Comparison of ENCODE assay signal across 23 cellular contexts in the genomic region with DNA sequence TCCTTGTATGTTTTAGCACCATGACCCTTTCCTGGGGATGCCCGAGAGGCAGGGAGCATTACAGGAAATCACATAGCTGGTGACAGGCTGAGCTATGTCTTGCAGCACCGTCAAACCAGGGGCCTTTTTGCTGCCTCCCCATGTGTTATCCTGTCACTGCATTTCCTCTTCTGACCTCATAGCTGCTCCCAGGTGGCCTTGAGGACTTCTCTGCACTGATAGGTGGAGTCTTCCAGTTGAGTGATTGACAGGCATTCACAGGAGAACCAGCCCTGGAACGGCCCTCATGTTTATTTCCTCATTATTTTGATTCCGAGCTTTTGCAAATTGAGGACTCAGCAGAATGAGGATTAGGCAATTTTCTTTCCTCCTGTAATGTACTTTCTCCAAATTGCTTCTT.
DNase-seq lines count a peak whose midpoint lies in the region; ATAC-seq and TF ChIP-seq lines count a peak whose summit lies in the region.
"Had no signal": no experiment of that assay in that cellular context is flagged by ENCODE, and none has a peak within 500 bp of the region (broad histone marks: within the 10 kb centered on the region; RNA-seq: fewer than 3 reads in every experiment).

No MANE protein-coding gene starts in this region.

- H3K9ac ChIP-seq in MM.1S (ENCODE audit: low read length) (no peak overlapping the region), endodermal cell (ENCODE audit: extremely low read depth, low read length, poor library complexity, severe bottlenecking) (no peak overlapping the region), neural cell (ENCODE audit: low read length) (peak overlapping the region; percentile 1)
- H3K9ac ChIP-seq: SK-N-SH had no signal

- no peak overlapping the region for H3K27ac Mint-ChIP-seq in endodermal cell
- H3K27ac Mint-ChIP-seq: activated B cell treated with CpG ODN at 0.5 μM for 24 hours; activated naive CD8-positive, alpha-beta T cell treated with anti-CD3 and anti-CD28 coated beads, Interleukin-2, amount 10 ng/mL, durations not matched to agents 7 days and 5 days; memory B cell; naive B cell had no signal

- no peak for TF ChIP-seq POLR2A in uterus (IDR thresholded peaks at IDR 0.05)

- WGBS in endodermal cell (ENCODE audit: insufficient coverage in 1 of 2, insufficient read length in 1 of 2), 2 experiments: 60 to 62% methylated on average over 4 of the region's 4 CpGs

- H3K79me2 ChIP-seq in MM.1S (ENCODE audit: low read length) (no peaks in the 10 kb centered on the region), neural cell (replicated peaks; ENCODE audit: insufficient read depth, low read length) (no peaks in the 10 kb centered on the region)

- no peaks in the 10 kb centered on the region for H3K36me3 ChIP-seq in MM.1S (replicated peaks; ENCODE audit: insufficient read depth, low read length)
- H3K36me3 ChIP-seq in endodermal cell (ENCODE audit: control insufficient read depth, insufficient read depth, low read length): no peaks in the 10 kb centered on the region
- H3K36me3 ChIP-seq in neural cell (ENCODE audit: insufficient read depth, low read length): no peaks in the 10 kb centered on the region
- no peaks in the 10 kb centered on the region for H3K36me3 ChIP-seq in uterus
- H3K36me3 ChIP-seq: gastrocnemius medialis had no signal

- peak overlapping the region; percentile 39; the same call in 1 of the 2 replicates for H2AFZ ChIP-seq in MM.1S (ENCODE audit: low read length)
- H2AFZ ChIP-seq in neural cell (ENCODE audit: low read depth, low read length): peak overlapping the region; percentile 19

- H3K27me3 ChIP-seq in MM.1S (replicated peaks; ENCODE audit: insufficient read depth, low read length): no peaks in the 10 kb centered on the region
- H3K27me3 ChIP-seq in endodermal cell (ENCODE audit: control insufficient read depth, insufficient read depth, low read length, poor library complexity, severe bottlenecking): no peaks in the 10 kb centered on the region
- H3K27me3 ChIP-seq in neural cell (ENCODE audit: insufficient read depth, low read depth, low read length): no peaks in the 10 kb centered on the region
- no peaks in the 10 kb centered on the region for H3K27me3 ChIP-seq in uterus
- H3K27me3 ChIP-seq in foreskin keratinocyte: no peaks in the 10 kb centered on the region
- H3K27me3 ChIP-seq: gastrocnemius medialis had no signal

- no peak for ATAC-seq in foreskin keratinocyte
- ATAC-seq: gastrocnemius medialis had no signal

- in situ Hi-C loops in Caki2 (cut with HindIII; ENCODE audit: low pct_unique_long_range_greater_than_20kb, low sequenced_read_pairs): no loop called here

- intact Hi-C loops in uterus (cut with DNase I; ENCODE audit: low total_unique reads): no loop called here

- no peak overlapping the region for H3K4me3 ChIP-seq in MM.1S (ENCODE audit: low read length)
- no peak overlapping the region for H3K4me3 ChIP-seq in endodermal cell (ENCODE audit: low read length)
- H3K4me3 ChIP-seq in neural cell (ENCODE audit: low read length): no peak overlapping the region
- no peak overlapping the region for H3K4me3 ChIP-seq in uterus
- H3K4me3 ChIP-seq: gastrocnemius medialis had no signal

- no peak for TF ChIP-seq EP300 in neural cell (conservative IDR thresholded peaks at IDR 0.05; ENCODE audit: poor library complexity, severe bottlenecking)

- H3F3A ChIP-seq in MM.1S (ENCODE audit: insufficient read depth, low read length): no peaks in the 10 kb centered on the region
- no peaks in the 10 kb centered on the region for H3F3A ChIP-seq in neural cell (ENCODE audit: insufficient read depth, low read length, poor library complexity, severe bottlenecking)

- no peak overlapping the region for H3K27ac ChIP-seq in MM.1S (ENCODE audit: low read length)
- no peak overlapping the region for H3K27ac ChIP-seq in endodermal cell (ENCODE audit: low read depth, low read length)
- H3K27ac ChIP-seq in neural cell (ENCODE audit: low read length): peak overlapping the region; percentile 42
- no peak overlapping the region for H3K27ac ChIP-seq in uterus
- no peak overlapping the region for H3K27ac ChIP-seq in foreskin keratinocyte
- H3K27ac ChIP-seq: gastrocnemius medialis, RWPE1 had no signal

- peaks cover 7% of the 10 kb centered on the region for H3K4me1 Mint-ChIP-seq in endodermal cell
- H3K4me1 Mint-ChIP-seq: activated B cell treated with CpG ODN at 0.5 μM for 24 hours; activated naive CD8-positive, alpha-beta T cell treated with anti-CD3 and anti-CD28 coated beads, Interleukin-2, amount 10 ng/mL, durations not matched to agents 7 days and 5 days; naive B cell had no signal

- H3K4me1 ChIP-seq in MM.1S (ENCODE audit: low read length) (no peaks in the 10 kb centered on the region), endodermal cell (ENCODE audit: control insufficient read depth, insufficient read depth, low read length) (no peaks in the 10 kb centered on the region), uterus (no peaks in the 10 kb centered on the region), foreskin keratinocyte (no peaks in the 10 kb centered on the region)
- H3K4me1 ChIP-seq: gastrocnemius medialis had no signal

- H4K20me1 ChIP-seq in MM.1S (ENCODE audit: insufficient read depth, low read length) (no peaks in the 10 kb centered on the region), neural cell (ENCODE audit: insufficient read depth) (no peaks in the 10 kb centered on the region)

- no peaks in the 10 kb centered on the region for H3K9me3 ChIP-seq in MM.1S (replicated peaks; ENCODE audit: insufficient read depth, low read length)
- H3K9me3 ChIP-seq in endodermal cell (ENCODE audit: control insufficient read depth, low read length): no peaks in the 10 kb centered on the region
- no peaks in the 10 kb centered on the region for H3K9me3 ChIP-seq in neural cell (ENCODE audit: low read length)
- H3K9me3 ChIP-seq in uterus: no peaks in the 10 kb centered on the region
- H3K9me3 ChIP-seq: gastrocnemius medialis, SK-N-SH had no signal

- DNase-seq in Caki2 (ENCODE audit: low read depth) (peak; percentile 32), MM.1S (peak; percentile 42), endodermal cell (peak; percentile 62), occipital lobe (lab: John Stamatoyannopoulos, UW) (no peak), uterus (no peak), foreskin keratinocyte (no peak)
- no peak for DNase-seq in activated naive CD4-positive, alpha-beta T cell treated with anti-CD3 and anti-CD28 coated beads, Interleukin-2, amount 50 U/mL, for 16 hours
- DNase-seq: activated B cell treated with CpG ODN at 0.5 μM for 24 hours; activated CD4-positive, alpha-beta T cell treated with anti-CD3 and anti-CD28 coated beads, Interleukin-2, amount 50 U/mL, for 48 hours; activated naive CD8-positive, alpha-beta T cell treated with anti-CD3 and anti-CD28 coated beads, Interleukin-2, amount 10 ng/mL, durations not matched to agents 7 days and 5 days; effector CD8-positive, alpha-beta T cell; gastrocnemius medialis; hippocampal formation; islet precursor cell; naive B cell; NCI-H1092 treated with DMSO at 0.1 percent for 48 hours; NCI-H2107; posterior cingulate gyrus; SK-N-SH had no signal

- TF ChIP-seq CTCF in MM.1S (IDR thresholded peaks at IDR 0.05; ENCODE audit: low read length) (no peak), endodermal cell (conservative IDR thresholded peaks at IDR 0.05) (no peak), neural cell (IDR thresholded peaks at IDR 0.05; ENCODE audit: poor library complexity, severe bottlenecking) (no peak), uterus (IDR thresholded peaks at IDR 0.05) (no peak), foreskin keratinocyte (conservative IDR thresholded peaks at IDR 0.05) (no peak)

- H3K36me3 Mint-ChIP-seq in endodermal cell (ENCODE audit: low read depth): no peaks in the 10 kb centered on the region
- H3K36me3 Mint-ChIP-seq: activated naive CD8-positive, alpha-beta T cell treated with anti-CD3 and anti-CD28 coated beads, Interleukin-2, amount 10 ng/mL, durations not matched to agents 7 days and 5 days; brain; memory B cell had no signal

- no peak for TF ChIP-seq RAD21 in neural cell (conservative IDR thresholded peaks at IDR 0.05)

- H3K4me2 ChIP-seq in MM.1S (ENCODE audit: low read depth, low read length) (peak overlapping the region; percentile 32; the same call in 1 of the 2 replicates), neural cell (ENCODE audit: low read length) (no peak overlapping the region)
- H3K4me2 ChIP-seq: SK-N-SH had no signal

- H3K4me3 Mint-ChIP-seq in endodermal cell: no peak overlapping the region
- H3K4me3 Mint-ChIP-seq: activated B cell treated with CpG ODN at 0.5 μM for 24 hours; activated naive CD8-positive, alpha-beta T cell treated with anti-CD3 and anti-CD28 coated beads, Interleukin-2, amount 10 ng/mL, durations not matched to agents 7 days and 5 days; brain; memory B cell; naive B cell had no signal

- no peaks in the 10 kb centered on the region for H3K27me3 Mint-ChIP-seq in endodermal cell (ENCODE audit: insufficient read depth)
- H3K27me3 Mint-ChIP-seq: activated naive CD8-positive, alpha-beta T cell treated with anti-CD3 and anti-CD28 coated beads, Interleukin-2, amount 10 ng/mL, durations not matched to agents 7 days and 5 days had no signal

- no peaks in the 10 kb centered on the region for H3K9me2 ChIP-seq in MM.1S (replicated peaks; ENCODE audit: insufficient read depth, low read length)
- H3K9me2 ChIP-seq in neural cell (ENCODE audit: insufficient read depth, low read length): no peaks in the 10 kb centered on the region
- H3K9me2 ChIP-seq: SK-N-SH had no signal

- peaks cover 2% of the 10 kb centered on the region for H3K9me3 Mint-ChIP-seq in endodermal cell
- H3K9me3 Mint-ChIP-seq: memory B cell had no signal

TF ChIP-seq in neural cell, 6 proteins besides CTCF, POLR2A, EP300 and RAD21 (continues in another document):
- TF ChIP-seq POLR2AphosphoS5 (IDR thresholded peaks at IDR 0.05) (no peak), MXI1 (conservative IDR thresholded peaks at IDR 0.05; ENCODE audit: poor library complexity, severe bottlenecking) (no peak), EZH2 (IDR thresholded peaks at IDR 0.05; ENCODE audit: borderline replicate concordance, insufficient read depth, low read length, poor library complexity, severe bottlenecking) (no peak), TAF1 (IDR thresholded peaks at IDR 0.05; ENCODE audit: low read depth) (no peak), SMC3 (conservative IDR thresholded peaks at IDR 0.05; ENCODE audit: poor library complexity) (no peak)

Comparison
In these comparisons a context has a peak if more than half of its experiments do, and no peak if none do; other contexts are left out.
1. DNase-seq: peak in Caki2 (single experiment), MM.1S (single experiment) and endodermal cell (single experiment); none in occipital lobe (single experiment), uterus (0 of 2), foreskin keratinocyte (0 of 2) and activated naive CD4-positive, alpha-beta T cell treated with anti-CD3 and anti-CD28 coated beads, Interleukin-2, amount 50 U/mL, for 16 hours (single experiment).